In genomic region chr4:143773998-143774898, GRCh38 we compare ENCODE assay signal across 8 cellular contexts.
DNase-seq lines count a peak whose midpoint lies in the region; TF ChIP-seq lines count a peak whose summit lies in the region.

No MANE protein-coding gene starts in this region.

- no peak overlapping the region for H2AFZ ChIP-seq in trophoblast cell (ENCODE audit: insufficient read depth, low read length, poor library complexity)

- H3K27me3 Mint-ChIP-seq in HFFc6 (ENCODE audit: insufficient read depth): peaks cover 3% of the 10 kb centered on the region; the same call in 1 of the 2 replicates

- H2BK5ac ChIP-seq in trophoblast cell (ENCODE audit: low read depth, low read length, poor library complexity): no peak overlapping the region

- H3K27me3 ChIP-seq in trophoblast cell (ENCODE audit: insufficient read depth, low read length): no peaks in the 10 kb centered on the region

- H4K8ac ChIP-seq in trophoblast cell (ENCODE audit: low read depth, low read length): no peak overlapping the region

- H3K79me1 ChIP-seq in trophoblast cell (ENCODE audit: low read length): no peaks in the 10 kb centered on the region

- H3K23ac ChIP-seq in trophoblast cell (ENCODE audit: low read length): no peak overlapping the region

- no peaks in the 10 kb centered on the region for H3K9me3 ChIP-seq in trophoblast cell (ENCODE audit: insufficient read depth, low read depth, low read length)

- no peak overlapping the region for H3K4me3 ChIP-seq in trophoblast cell (ENCODE audit: low read depth, low read length)

- H3K4me2 ChIP-seq in trophoblast cell (ENCODE audit: low read length): no peak overlapping the region

- no peak overlapping the region for H3K14ac ChIP-seq in trophoblast cell (ENCODE audit: low read length)

- H3K4me1 ChIP-seq in trophoblast cell (ENCODE audit: control insufficient read depth in 1 of 2, insufficient read depth in 2 of 2, low read length in 2 of 2): no peaks in the 10 kb centered on the region

- H3K18ac ChIP-seq in trophoblast cell (ENCODE audit: low read length): no peak overlapping the region

- no peak overlapping the region for H2BK12ac ChIP-seq in trophoblast cell (ENCODE audit: low read length)

- no peak overlapping the region for H3K9ac ChIP-seq in trophoblast cell (ENCODE audit: low read length)

- no peaks in the 10 kb centered on the region for H3K9me3 Mint-ChIP-seq in HFFc6

- H4K91ac ChIP-seq in trophoblast cell (ENCODE audit: low read depth, low read length): no peak overlapping the region

- DNase-seq in AG08395 (ENCODE audit: low spot score): peak; percentile 32
- DNase-seq in HFFc6: peak; percentile 66
- peak; percentile 36 for DNase-seq in M059J (ENCODE audit: low read depth)
- DNase-seq in activated CD4-positive, CD25-positive, alpha-beta regulatory T cell treated with anti-CD3 and anti-CD28 coated beads, Interleukin-2, amount 50 U/mL, for 16 hours (ENCODE audit: low read depth, low spot score): peak; percentile 3
- DNase-seq in fibroblast of gingiva (ENCODE audit: low read depth): peak; percentile 19
- DNase-seq in trophoblast cell: peak; percentile 51 to 88
- no peak for DNase-seq in T1000 (lab: John Stamatoyannopoulos, UW)

- H3K27ac Mint-ChIP-seq in HFFc6: no peak overlapping the region

- no peaks in the 10 kb centered on the region for H3K4me1 Mint-ChIP-seq in HFFc6 (ENCODE audit: low read depth)

- WGBS in trophoblast cell (ENCODE audit: extremely low coverage, insufficient coverage, insufficient read length): no CpG with 5 or more reads among the region's 8 CpGs

- TF ChIP-seq CTCF in GM12873 (IDR thresholded peaks at IDR 0.05; ENCODE audit: insufficient read depth, low read depth, low read length, missing control alignments): peak; percentile 83
- peak; percentile 87 for TF ChIP-seq CTCF in HFFc6 (IDR thresholded peaks at IDR 0.05)

- no peak overlapping the region for H2AK5ac ChIP-seq in trophoblast cell (ENCODE audit: low read length)

- no peak overlapping the region for H3K27ac ChIP-seq in trophoblast cell (ENCODE audit: low read depth, low read length)

- no peak overlapping the region for H2BK120ac ChIP-seq in trophoblast cell (ENCODE audit: insufficient read depth, low read length, poor library complexity)

- no peak overlapping the region for H3K4ac ChIP-seq in trophoblast cell (ENCODE audit: low read depth, low read length)

- H3K36me3 Mint-ChIP-seq in HFFc6 (ENCODE audit: low read depth): no peaks in the 10 kb centered on the region

- H3K36me3 ChIP-seq in trophoblast cell (ENCODE audit: control insufficient read depth in 1 of 2, insufficient read depth in 2 of 2, low read length in 2 of 2): no peaks in the 10 kb centered on the region

- H3K4me3 Mint-ChIP-seq in HFFc6: no peak overlapping the region

- no peaks in the 10 kb centered on the region for H3K79me2 ChIP-seq in trophoblast cell (ENCODE audit: control insufficient read depth, insufficient read depth, low read length, poor library complexity)

- no peak overlapping the region for H4K12ac ChIP-seq in trophoblast cell (ENCODE audit: low read depth, low read length)
